Comparison of ENCODE assay signal across 8 cellular contexts in the genomic region with DNA sequence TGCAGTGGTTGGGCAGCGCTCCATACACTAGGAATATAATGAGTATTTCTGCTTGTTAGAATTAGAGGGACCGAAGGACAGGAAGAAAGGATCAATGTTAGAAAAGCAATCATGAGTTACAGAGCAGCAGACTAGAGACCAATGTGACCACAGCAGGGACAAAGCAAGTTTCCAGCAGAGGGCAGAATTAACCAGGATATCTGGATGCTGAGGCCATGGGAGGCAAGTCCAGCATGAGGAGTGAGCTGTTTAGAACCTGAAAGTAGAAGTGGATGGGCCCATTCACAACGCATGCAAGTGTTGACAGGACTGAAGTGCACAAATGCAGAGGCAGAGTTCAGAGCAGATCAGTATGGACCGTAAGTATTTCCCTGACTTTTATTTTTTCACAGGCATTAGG.
DNase-seq lines count a peak whose midpoint lies in the region; ATAC-seq and TF ChIP-seq lines count a peak whose summit lies in the region.

No MANE protein-coding gene starts in this region.

- H3K4me1 ChIP-seq in OCI-LY7 (ENCODE audit: insufficient read depth, low read length, poor library complexity, severe bottlenecking) (no peaks in the 10 kb centered on the region), foreskin keratinocyte (no peaks in the 10 kb centered on the region)

- ATAC-seq in left ventricle myocardium superior (peak; percentile 27), foreskin keratinocyte (no peak), GM18511 (IDR thresholded peaks at IDR 0.05; ENCODE audit: unreplicated experiment) (no peak)

- no peak overlapping the region for H2AFZ ChIP-seq in OCI-LY7 (ENCODE audit: low read length)

- H3K4me3 ChIP-seq in OCI-LY7 (ENCODE audit: low read depth, low read length, poor library complexity, severe bottlenecking) = no peak overlapping the region

- BruUV-seq in OCI-LY7 (replicated peaks; lab: Mats Ljungman, UMichigan) = no TSS peak

- POLR2A ChIA-PET in OCI-LY7 (lab: Charles Lee) = interaction anchor here (0.6 to 0.7 kb wide), 2 partner anchors 125 to 1285 kb away, joined by 3 to 5 read pairs; no protein-coding TSS in a partner anchor

- intact Hi-C loops in activated naive CD4-positive, alpha-beta T cell treated with anti-CD3 and anti-CD28 coated beads for 36 hours (cut with micrococcal nuclease) = no loop called here
- intact Hi-C loops in OCI-LY7 (cut with micrococcal nuclease; ENCODE audit: unreplicated experiment) (loop anchor here (10.0 kb wide), 1 partner anchor 1029 kb away; no protein-coding TSS in a partner anchor), left ventricle myocardium superior (cut with micrococcal nuclease) (no loop called here)

- H4K20me1 ChIP-seq in OCI-LY7 (ENCODE audit: insufficient read depth, low read length) = no peaks in the 10 kb centered on the region

- no peaks in the 10 kb centered on the region for H3K27me3 Mint-ChIP-seq in activated naive CD4-positive, alpha-beta T cell treated with anti-CD3 and anti-CD28 coated beads for 36 hours (ENCODE audit: low read depth)

- no peak overlapping the region for H3K4me3 Mint-ChIP-seq in activated naive CD4-positive, alpha-beta T cell treated with anti-CD3 and anti-CD28 coated beads for 36 hours

- no peaks in the 10 kb centered on the region for H3K36me3 Mint-ChIP-seq in activated naive CD4-positive, alpha-beta T cell treated with anti-CD3 and anti-CD28 coated beads for 36 hours (ENCODE audit: low read depth)

- no peaks in the 10 kb centered on the region for H3K4me1 Mint-ChIP-seq in activated naive CD4-positive, alpha-beta T cell treated with anti-CD3 and anti-CD28 coated beads for 36 hours (ENCODE audit: low read depth)

- DNase-seq in activated naive CD4-positive, alpha-beta T cell treated with anti-CD3 and anti-CD28 coated beads for 36 hours = peak; percentile 8
- DNase-seq in activated naive CD4-positive, alpha-beta T cell treated with anti-CD3 and anti-CD28 coated beads, Interleukin-2, amount 50 U/mL, for 16 hours = no peak
- DNase-seq in OCI-LY7 (ENCODE audit: low spot score) (peak; percentile 1), left ventricle myocardium superior (no peak), superior temporal gyrus (ENCODE audit: extremely low spot score) (peak; percentile 90), foreskin keratinocyte (no peak), glomerular visceral epithelial cell (ENCODE audit: extremely low spot score) (no peak)

- CTCF ChIA-PET in activated naive CD4-positive, alpha-beta T cell treated with anti-CD3 and anti-CD28 coated beads for 36 hours (lab: Charles Lee) = no interaction called here
- CTCF ChIA-PET in OCI-LY7 (lab: Charles Lee; ENCODE audit: unreplicated experiment) = no interaction called here

- no peaks in the 10 kb centered on the region for H3K27me3 ChIP-seq in foreskin keratinocyte

- TF ChIP-seq CTCF in OCI-LY7 (conservative IDR thresholded peaks at IDR 0.05; ENCODE audit: low read length) (peak; percentile 40; the same call in 1 of the 2 replicates), foreskin keratinocyte (conservative IDR thresholded peaks at IDR 0.05) (no peak)

- H3K27ac Mint-ChIP-seq in activated naive CD4-positive, alpha-beta T cell treated with anti-CD3 and anti-CD28 coated beads for 36 hours = no peak overlapping the region

- H3K27ac ChIP-seq in OCI-LY7 (ENCODE audit: low read depth, low read length, poor library complexity, severe bottlenecking) (no peak overlapping the region), foreskin keratinocyte (no peak overlapping the region)

- H3K4me2 ChIP-seq in OCI-LY7 (ENCODE audit: low read length) = no peak overlapping the region

- no peaks in the 10 kb centered on the region for H3K9me2 ChIP-seq in OCI-LY7 (ENCODE audit: insufficient read depth, low read length)

- peaks cover 2% of the 10 kb centered on the region for H3K9me3 Mint-ChIP-seq in activated naive CD4-positive, alpha-beta T cell treated with anti-CD3 and anti-CD28 coated beads for 36 hours

- no peaks in the 10 kb centered on the region for H3K9me3 ChIP-seq in OCI-LY7 (ENCODE audit: low read length)

- no peaks in the 10 kb centered on the region for H3K79me2 ChIP-seq in OCI-LY7 (ENCODE audit: insufficient read depth, low read depth, low read length)

- no peaks in the 10 kb centered on the region for H3K36me3 ChIP-seq in OCI-LY7 (ENCODE audit: insufficient read depth, low read length)

Comparison
In these comparisons a context has a peak if more than half of its experiments do, and no peak if none do; other contexts are left out.
1. DNase-seq: peak in activated naive CD4-positive, alpha-beta T cell treated with anti-CD3 and anti-CD28 coated beads for 36 hours (single experiment), OCI-LY7 (single experiment) and superior temporal gyrus (single experiment); none in activated naive CD4-positive, alpha-beta T cell treated with anti-CD3 and anti-CD28 coated beads, Interleukin-2, amount 50 U/mL, for 16 hours (single experiment), left ventricle myocardium superior (single experiment), foreskin keratinocyte (0 of 2) and glomerular visceral epithelial cell (single experiment).